In the genomic region with DNA sequence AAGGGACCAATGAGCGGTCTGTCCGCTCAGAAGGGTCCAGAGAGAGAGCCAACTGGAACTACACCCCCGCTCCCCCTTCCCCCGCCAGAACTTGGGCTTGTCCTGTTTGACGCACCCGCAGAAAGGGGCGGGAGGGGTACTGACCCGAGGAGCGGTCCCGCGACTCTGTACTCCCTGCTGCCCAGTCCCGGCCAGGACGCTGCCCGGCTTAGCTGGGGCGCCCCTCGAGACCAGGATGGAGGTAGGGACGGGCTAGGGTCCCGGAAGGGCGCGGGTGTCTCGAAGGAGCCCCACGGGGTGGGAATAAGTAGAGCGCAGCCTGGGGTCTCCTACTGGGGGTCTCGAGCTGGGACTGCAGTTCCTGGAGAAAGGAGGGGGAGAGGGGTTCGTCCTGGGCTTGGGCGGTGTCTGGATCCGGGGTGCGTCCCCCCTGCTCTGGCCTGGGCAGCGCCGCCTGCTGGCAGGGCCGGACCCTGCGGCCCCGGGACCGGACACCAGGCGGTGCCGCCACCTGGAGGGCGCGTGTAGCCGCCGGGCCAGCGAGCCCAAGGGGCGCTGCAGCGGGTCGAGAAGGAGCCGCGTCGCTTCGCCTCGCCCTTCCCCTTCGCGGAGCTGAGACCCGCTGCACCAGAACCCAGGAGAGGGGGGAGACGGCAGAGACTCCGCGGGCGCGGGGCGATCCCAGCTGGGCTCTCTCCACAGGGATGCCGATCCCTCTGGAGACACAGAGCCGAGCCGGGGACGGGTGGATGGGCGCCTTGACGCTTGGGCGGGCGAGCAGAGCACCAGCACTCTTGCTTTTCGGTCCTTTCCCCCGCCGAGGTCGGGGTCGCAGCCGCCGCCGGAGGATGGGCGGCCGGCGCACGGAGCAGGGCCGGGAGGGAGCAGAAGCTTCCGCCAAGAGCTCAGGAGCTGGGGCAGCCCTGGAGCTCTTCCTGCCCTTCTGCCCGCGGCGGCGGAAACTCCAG, we compare ENCODE assay signal across 8 cellular contexts. TPM values are rescaled to one million over a fixed set of nuclear protein-coding genes. Genes with fewer than 3 reads are reported as not detected.
DNase-seq lines count a peak whose midpoint lies in the region; ATAC-seq, FAIRE-seq and TF ChIP-seq lines count a peak whose summit lies in the region.

No MANE protein-coding gene starts in this region.

- H3K9ac ChIP-seq in kidney (ENCODE audit: low read length in 2 of 2) = peak overlapping the region; percentile 66 to 84

- H3K4me1 ChIP-seq in kidney (ENCODE audit: control insufficient read depth in 1 of 2, insufficient read depth in 1 of 2, low read depth in 1 of 2, low read length in 2 of 2) = peaks cover 0 to 29% of the 10 kb centered on the region in 2 donors

- H3K4me3 ChIP-seq in WI38 (ENCODE audit: low read depth, low read length) (peak overlapping the region; percentile 87), kidney (ENCODE audit: low read length in 2 of 2) (peak overlapping the region; percentile 79 to 81)

- FAIRE-seq in kidney (lab: Jason Lieb, UNC) = no peak

- no peaks in the 10 kb centered on the region for H3K9me3 ChIP-seq in kidney (ENCODE audit: control insufficient read depth in 1 of 2, low read length in 2 of 2)

- intact Hi-C loops in kidney (cut with DNase I) = no loop called here

- ATAC-seq in HG02642 (IDR thresholded peaks at IDR 0.05; ENCODE audit: poor library complexity, unreplicated experiment) = peak; percentile 73

- DNase-seq in NCI-H446 (lab: John Stamatoyannopoulos, UW) (peak; percentile 51 to 64), NCI-H446 treated with DMSO at 0.1 percent for 48 hours (lab: John Stamatoyannopoulos, UW) (no peak), NCI-H1092 treated with DMSO at 0.1 percent for 48 hours (lab: John Stamatoyannopoulos, UW) (peak; percentile 54), caudate nucleus (lab: John Stamatoyannopoulos, UW) (peak in 36 of 61 donors; percentile 11 to 68 (median 33)), kidney (peak; percentile 93)
- peak; percentile 39 to 67 for DNase-seq in stimulated activated CD4-positive, alpha-beta T cell treated with anti-CD3 and anti-CD28 coated beads, Interleukin-1b, Interleukin-23, amount 100 ng/mL, for 1 hour (ENCODE audit: low read depth in 2 of 2)

- H3K36me3 ChIP-seq in kidney (ENCODE audit: control insufficient read depth in 1 of 2, insufficient read depth in 2 of 2, low read length in 2 of 2) = no peaks in the 10 kb centered on the region

- peak; percentile 100 for TF ChIP-seq CTCF in WI38 (IDR thresholded peaks at IDR 0.05; ENCODE audit: low read depth, low read length)
- peak; percentile 98 for TF ChIP-seq CTCF in kidney (IDR thresholded peaks at IDR 0.05; ENCODE audit: borderline replicate concordance, extremely low read depth, insufficient read depth)

- H3K27ac ChIP-seq in caudate nucleus (ENCODE audit: low read depth, low read length) (peak overlapping the region; percentile 3), kidney (ENCODE audit: low read depth in 2 of 2, low read length in 2 of 2) (peak overlapping the region; percentile 81 to 91)

RNA-seq across cellular contexts. Expression of gene CACNB3, which starts 3.7 kb away (rescaled TPM):
- 19.6 TPM for total RNA-seq in kidney
- 17.9 TPM for polyA plus RNA-seq in kidney (ENCODE audit: insufficient read depth, low read depth, low replicate concordance)

RNA-seq across cellular contexts. Expression of gene ADCY6, which starts 25.7 kb away (rescaled TPM):
- 66.9 TPM for total RNA-seq in kidney
- polyA plus RNA-seq in kidney (ENCODE audit: insufficient read depth, low read depth, low replicate concordance) = 27.3 TPM

RNA-seq across cellular contexts. Expression of gene DDX23, which starts 37.4 kb away (rescaled TPM):
- total RNA-seq in kidney = 65.5 TPM
- 31.9 TPM for polyA plus RNA-seq in kidney (ENCODE audit: insufficient read depth, low read depth, low replicate concordance)

RNA-seq across cellular contexts. Expression of gene RND1, which starts 51.1 kb away (rescaled TPM):
- total RNA-seq in kidney = 1.0 TPM
- 2.2 TPM for polyA plus RNA-seq in kidney (ENCODE audit: insufficient read depth, low read depth, low replicate concordance)
